Comparison of ENCODE assay signal across 12 cellular contexts in genomic region chr1:59266927-59267293, GRCh38. TPM values are rescaled to one million over a fixed set of nuclear protein-coding genes. Genes with fewer than 3 reads are reported as not detected.
DNase-seq lines count a peak whose midpoint lies in the region; ATAC-seq and TF ChIP-seq lines count a peak whose summit lies in the region.
"Had no signal": no experiment of that assay in that cellular context is flagged by ENCODE, and none has a peak within 500 bp of the region (broad histone marks: within the 10 kb centered on the region; RNA-seq: fewer than 3 reads in every experiment).

No MANE protein-coding gene starts in this region.

- H3K27me3 ChIP-seq in skeletal muscle tissue (ENCODE audit: control insufficient read depth in 3 of 3, insufficient read depth in 3 of 3, low read length in 3 of 3) (no peaks in the 10 kb centered on the region), colonic mucosa (no peaks in the 10 kb centered on the region)
- H3K27me3 ChIP-seq: cardiac muscle cell had no signal

- CTCF ChIA-PET in HEK293T (lab: Yijun Ruan, JAX) = no interaction called here

- no peaks in the 10 kb centered on the region for H3K9me3 ChIP-seq in skeletal muscle tissue (ENCODE audit: control insufficient read depth in 3 of 3, low read length in 3 of 3)
- no peaks in the 10 kb centered on the region for H3K9me3 ChIP-seq in colonic mucosa

- intact Hi-C loops in colonic mucosa (cut with DNase I) = no loop called here

- H3K27ac ChIP-seq in skeletal muscle tissue (ENCODE audit: low read depth, low read length) = peak overlapping the region; percentile 29
- H3K27ac ChIP-seq in colonic mucosa = no peak overlapping the region
- H3K27ac ChIP-seq: cardiac muscle cell had no signal

- ATAC-seq in GM18873 (IDR thresholded peaks at IDR 0.05; ENCODE audit: low FRiP score, unreplicated experiment) (peak; percentile 35), GM21576 (IDR thresholded peaks at IDR 0.05; ENCODE audit: unreplicated experiment) (peak; percentile 60), HG03108 (IDR thresholded peaks at IDR 0.05; ENCODE audit: unreplicated experiment) (peak; percentile 32)
- ATAC-seq: activated T-helper 17 cell treated with anti-CD3 and anti-CD28 coated beads, Interleukin-2, amount 50 U/mL, for 72 hours had no signal

- H3K4me1 ChIP-seq in skeletal muscle tissue (ENCODE audit: control insufficient read depth in 3 of 3, insufficient read depth in 3 of 3, low read length in 3 of 3) (peaks cover 0 to 12% (median 6%) of the 10 kb centered on the region in 3 donors), colonic mucosa (no peaks in the 10 kb centered on the region)

- no peak for DNase-seq in colonic mucosa
- DNase-seq in dermis blood vessel endothelial cell = no peak
- no peak for DNase-seq in HEK293T (ENCODE audit: extremely low spot score)
- DNase-seq: activated CD4-positive, CD25-positive, alpha-beta regulatory T cell; DMS53; naive thymus-derived CD4-positive, alpha-beta T cell had no signal

- POLR2A ChIA-PET in HEK293T (lab: Yijun Ruan, JAX) = no interaction called here

- H3K36me3 ChIP-seq in skeletal muscle tissue (ENCODE audit: control insufficient read depth in 3 of 3, insufficient read depth in 3 of 3, low read length in 3 of 3) (no peaks in the 10 kb centered on the region), colonic mucosa (no peaks in the 10 kb centered on the region)
- H3K36me3 ChIP-seq: cardiac muscle cell had no signal

- H3K9ac ChIP-seq in skeletal muscle tissue (ENCODE audit: low read depth in 1 of 3, low read length in 3 of 3) = no peak overlapping the region
- no peak overlapping the region for H3K9ac ChIP-seq in colonic mucosa (ENCODE audit: low read depth in 2 of 2, low read length in 2 of 2)

- H3K4me3 ChIP-seq in skeletal muscle tissue (ENCODE audit: low read length in 3 of 3) (no peak overlapping the region), colonic mucosa (no peak overlapping the region)
- H3K4me3 ChIP-seq: cardiac muscle cell had no signal

- no peak for TF ChIP-seq CTCF in colonic mucosa (IDR thresholded peaks at IDR 0.05)

TF ChIP-seq in HEK293T, 16 proteins besides CTCF, POLR2A, EP300 and RAD21:
- TF ChIP-seq SP1 (IDR thresholded peaks at IDR 0.05) (no peak), LEF1 (IDR thresholded peaks at IDR 0.05; ENCODE audit: borderline replicate concordance) (no peak), FOXA1 (IDR thresholded peaks at IDR 0.05) (no peak), FOXK2 (IDR thresholded peaks at IDR 0.05) (no peak), ELF4 (IDR thresholded peaks at IDR 0.05) (no peak), FOXM1 (IDR thresholded peaks at IDR 0.05; ENCODE audit: borderline replicate concordance) (no peak), HDGF (IDR thresholded peaks at IDR 0.05; ENCODE audit: borderline replicate concordance) (no peak), SUZ12 (IDR thresholded peaks at IDR 0.05) (no peak), ZNF384 (IDR thresholded peaks at IDR 0.05) (no peak), NFRKB (IDR thresholded peaks at IDR 0.05) (no peak)

RNA-seq across cellular contexts. Expression of gene FGGY, which starts 30.0 kb away (rescaled TPM):
- total RNA-seq in skeletal muscle tissue = 52.2 TPM
- 10 to 100 TPM; 12.5 to 19.5 TPM for total RNA-seq in colonic mucosa
- total RNA-seq in dermis blood vessel endothelial cell = 6.5 and 7.3 TPM in 2 replicates
